8 cellular contexts compared by ENCODE assay signal in the genomic region with DNA sequence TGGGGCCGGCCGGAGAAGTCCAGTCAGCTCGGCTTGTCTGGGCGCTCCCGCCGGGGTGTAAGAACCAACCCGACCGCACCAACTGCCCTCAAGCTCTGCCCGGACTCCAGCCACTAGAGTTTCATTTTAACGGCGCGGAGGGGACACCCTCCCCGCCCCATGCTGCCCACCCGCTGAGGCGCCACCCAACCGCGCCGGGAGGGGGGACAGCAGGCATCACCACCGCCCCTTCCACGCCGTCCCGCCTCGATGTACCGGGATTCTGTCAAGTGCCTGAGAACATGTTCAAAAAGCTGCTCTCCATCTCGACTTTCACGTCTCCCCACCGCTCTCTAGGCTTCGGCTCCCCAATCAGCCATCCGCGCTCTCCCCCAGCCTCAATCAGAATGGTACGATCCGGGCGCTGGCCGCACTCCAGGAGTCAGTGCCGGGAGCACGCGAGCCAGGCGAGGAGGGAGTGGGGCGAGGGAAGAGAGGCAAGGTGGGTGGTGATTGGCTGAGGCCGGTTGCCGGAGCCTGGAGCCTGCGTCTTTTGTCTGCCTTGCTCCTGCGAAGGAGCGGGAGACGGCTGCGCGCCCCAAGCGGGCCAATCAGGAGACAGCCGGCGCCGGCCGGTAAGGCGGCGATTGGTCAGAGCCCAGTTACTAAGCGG. TPM values are rescaled to one million over a fixed set of nuclear protein-coding genes. Genes with fewer than 3 reads are reported as not detected.
DNase-seq lines count a peak whose midpoint lies in the region; ATAC-seq and TF ChIP-seq lines count a peak whose summit lies in the region.

A gene (minus strand): TSS at position 101 of the 652 bp plus-strand sequence. CDS start 677 bp downstream, outside the sequence.

- peak; percentile 100 for DNase-seq in GM12865 (ENCODE audit: low read depth)
- DNase-seq in NCI-H1417 (lab: John Stamatoyannopoulos, UW): peak; percentile 96 to 99 (median 97)
- peak; percentile 65 for DNase-seq in T follicular helper cell (ENCODE audit: low read depth)
- peak; percentile 98 for DNase-seq in amniotic epithelial cell (ENCODE audit: low read depth)
- peak; percentile 98 to 99 (median 99) for DNase-seq in heart left ventricle
- peak; percentile 97 for DNase-seq in pons (ENCODE audit: low spot score)
- DNase-seq in type B pancreatic cell (ENCODE audit: extremely low spot score, unreplicated experiment): peak; percentile 99

- H3K36me3 Mint-ChIP-seq in type B pancreatic cell: peaks cover 4% of the 10 kb centered on the region

- no peaks in the 10 kb centered on the region for H3K9me3 ChIP-seq in heart left ventricle

- intact Hi-C loops in heart left ventricle (cut with DNase I): loop anchor here (1.0 to 5.0 kb wide), 11 partner anchors 34 to 446 kb away; a partner anchor contains a TSS

- peak within 1 kb of the TSS; percentile 89 to 98 (median 96) for H3K27ac ChIP-seq in heart left ventricle

- peaks cover 4 to 52% (median 30%) of the 10 kb centered on the region in 12 donors for H3K4me1 ChIP-seq in heart left ventricle

- H3K27ac Mint-ChIP-seq in type B pancreatic cell: peak within 1 kb of the TSS; percentile 100

- ATAC-seq in HG02759 (IDR thresholded peaks at IDR 0.05; ENCODE audit: unreplicated experiment) (peak; percentile 91), heart left ventricle (peak; percentile 97 to 99 (median 98))

- peaks cover 5% of the 10 kb centered on the region for H3K27me3 Mint-ChIP-seq in type B pancreatic cell

- H3K4me1 Mint-ChIP-seq in type B pancreatic cell (ENCODE audit: unreplicated experiment): peaks cover 37% of the 10 kb centered on the region

- H3K4me3 ChIP-seq in GM12865 (ENCODE audit: low read depth, low read length) (peak within 1 kb of the TSS; percentile 100), heart left ventricle (peak within 1 kb of the TSS; percentile 54 to 89 (median 74))

- H3K27me3 ChIP-seq in heart left ventricle: peaks cover 0 to 9% (median 0%) of the 10 kb centered on the region in 9 donors

- TF ChIP-seq POLR2A in heart left ventricle (IDR thresholded peaks at IDR 0.05): peak; percentile 86 to 99

- H3K4me3 Mint-ChIP-seq in type B pancreatic cell: peak within 1 kb of the TSS; percentile 99

- no peak for TF ChIP-seq CTCF in GM12865 (IDR thresholded peaks at IDR 0.05; ENCODE audit: insufficient read depth, low read depth, low read length, missing control alignments)
- TF ChIP-seq CTCF in heart left ventricle (IDR thresholded peaks at IDR 0.05): peak in 4 of 12 donors; percentile 8 to 41 (median 40)
- no peak for TF ChIP-seq CTCF in type B pancreatic cell (conservative IDR thresholded peaks at IDR 0.05)

- 0 to 1% (median 1%) methylated on average over 45 to 55 of the region's 55 CpGs for WGBS in heart left ventricle, 4 donors

- no peaks in the 10 kb centered on the region for H3K36me3 ChIP-seq in heart left ventricle

- H3K9me3 Mint-ChIP-seq in type B pancreatic cell: no peaks in the 10 kb centered on the region

RNA-seq across cellular contexts. Expression of the gene that starts here (rescaled TPM):
- total RNA-seq in heart left ventricle (10 to 100 TPM; 24.6 to 54.1 (median 41.9) TPM), type B pancreatic cell (ENCODE audit: low replicate concordance) (14.0 and 47.5 TPM in 2 replicates)
- 10 to 100 TPM; 11.8 to 49.0 TPM for polyA plus RNA-seq in heart left ventricle

Comparison
In these comparisons a context has a peak if more than half of its experiments do, and no peak if none do; other contexts are left out.
1. Peak in every context shown above with its lines: DNase-seq, ATAC-seq, H3K4me3 ChIP-seq and H3K27ac ChIP-seq.